ENCODE assay signal across 8 cellular contexts in the genomic region with DNA sequence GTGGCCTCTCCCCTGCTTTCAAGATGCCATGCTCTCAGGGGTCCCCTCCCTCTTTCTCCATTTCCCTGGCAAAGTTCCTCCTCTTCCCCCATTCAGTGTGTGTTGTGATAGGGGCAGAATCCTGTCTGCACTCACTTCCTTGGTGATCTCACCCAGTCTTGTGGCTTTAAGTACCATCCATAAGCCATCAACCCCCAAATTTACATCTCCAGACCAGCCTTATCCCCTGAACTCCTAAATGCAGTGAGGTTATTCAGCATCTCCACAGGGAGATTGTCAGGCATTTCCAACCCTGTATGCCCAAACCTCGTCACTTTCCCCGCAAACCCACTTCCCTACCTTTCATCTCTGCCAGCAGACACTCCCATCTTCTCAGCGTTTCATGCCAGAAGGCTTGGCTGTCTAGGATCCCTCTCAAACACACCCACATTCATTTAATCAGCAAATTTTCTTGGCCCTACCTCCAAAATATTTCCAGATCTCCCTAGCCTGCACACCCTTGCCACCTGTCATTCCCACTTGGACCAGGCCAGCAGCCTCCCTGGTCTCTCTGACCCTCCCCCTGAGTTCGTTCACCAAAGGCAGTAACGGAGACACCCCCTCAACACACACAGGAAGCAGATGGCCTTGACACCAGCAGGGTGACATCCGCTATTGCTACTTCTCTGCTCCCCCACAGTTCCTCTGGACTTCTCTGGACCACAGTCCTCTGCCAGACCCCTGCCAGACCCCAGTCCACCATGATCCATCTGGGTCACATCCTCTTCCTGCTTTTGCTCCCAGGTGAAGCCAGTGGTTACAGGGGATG. TPM values are rescaled to one million over a fixed set of nuclear protein-coding genes. Genes with fewer than 3 reads are reported as not detected.
A peak's percentile ranks its signal among the peaks of the same experiment; 100 is the strongest.
DNase-seq lines count a peak whose midpoint lies in the region; ATAC-seq and TF ChIP-seq lines count a peak whose summit lies in the region.

A gene with protein sequence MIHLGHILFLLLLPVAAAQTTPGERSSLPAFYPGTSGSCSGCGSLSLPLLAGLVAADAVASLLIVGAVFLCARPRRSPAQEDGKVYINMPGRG (plus strand): TSS at position 676 of the 808 bp plus-strand sequence. CDS start 65 bp downstream, at position 741.

- H3K27ac ChIP-seq in iPS-18a (ENCODE audit: low read length), result no peak within 1 kb of the TSS
- peak within 1 kb of the TSS; percentile 65 to 95 (median 93) for H3K27ac ChIP-seq in stomach

- TF ChIP-seq POLR2A in GM10847 (IDR thresholded peaks at IDR 0.05; ENCODE audit: extremely low read depth, insufficient read length), result peak; percentile 44
- no peak for TF ChIP-seq POLR2A in stomach (IDR thresholded peaks at IDR 0.05)

- TF ChIP-seq EP300 in stomach (IDR thresholded peaks at IDR 0.05), result no peak

- H3K9me3 Mint-ChIP-seq in activated naive CD4-positive, alpha-beta T cell treated with anti-CD3 and anti-CD28 coated beads for 36 hours, result no peaks in the 10 kb centered on the region

- H3K4me3 ChIP-seq in iPS-18a (ENCODE audit: low read length), result peak within 1 kb of the TSS; percentile 46
- peak within 1 kb of the TSS; percentile 25 to 95 (median 32) for H3K4me3 ChIP-seq in stomach

- H3K36me3 Mint-ChIP-seq in activated naive CD4-positive, alpha-beta T cell treated with anti-CD3 and anti-CD28 coated beads for 36 hours (ENCODE audit: low read depth), result peaks cover 23% of the 10 kb centered on the region

- H3K4me3 Mint-ChIP-seq in activated naive CD4-positive, alpha-beta T cell treated with anti-CD3 and anti-CD28 coated beads for 36 hours, result peak within 1 kb of the TSS; percentile 80

- no peaks in the 10 kb centered on the region for H3K27me3 Mint-ChIP-seq in activated naive CD4-positive, alpha-beta T cell treated with anti-CD3 and anti-CD28 coated beads for 36 hours (ENCODE audit: low read depth)

- peaks cover 62% of the 10 kb centered on the region for H3K4me1 Mint-ChIP-seq in activated naive CD4-positive, alpha-beta T cell treated with anti-CD3 and anti-CD28 coated beads for 36 hours (ENCODE audit: low read depth)

- ATAC-seq in HG03280 (IDR thresholded peaks at IDR 0.05; ENCODE audit: unreplicated experiment) (no peak), HG03175 (IDR thresholded peaks at IDR 0.05; ENCODE audit: unreplicated experiment) (no peak), HG02763 (IDR thresholded peaks at IDR 0.05; ENCODE audit: unreplicated experiment) (no peak)

- 43 to 51% (median 48%) methylated on average over 6 of the region's 6 CpGs for WGBS in stomach, 5 donors

- H3K4me1 ChIP-seq in iPS-18a (ENCODE audit: control insufficient read depth, low read depth, low read length), result no peaks in the 10 kb centered on the region
- peaks cover 36 to 75% (median 47%) of the 10 kb centered on the region in 4 donors for H3K4me1 ChIP-seq in stomach

- H3K9ac ChIP-seq in iPS-18a (ENCODE audit: low read length), result peak within 1 kb of the TSS; percentile 14

- H3K27me3 ChIP-seq in iPS-18a (ENCODE audit: control insufficient read depth, insufficient read depth, low read length) (peaks cover 13% of the 10 kb centered on the region), stomach (no peaks in the 10 kb centered on the region)

- no peaks in the 10 kb centered on the region for H3K9me3 ChIP-seq in iPS-18a (ENCODE audit: control insufficient read depth, low read depth, low read length)
- H3K9me3 ChIP-seq in stomach, result no peaks in the 10 kb centered on the region

- DNase-seq in NAMALWA (ENCODE audit: low spot score), result peak; percentile 80
- peak; percentile 58 for DNase-seq in activated naive CD4-positive, alpha-beta T cell treated with anti-CD3 and anti-CD28 coated beads for 36 hours
- no peak for DNase-seq in stomach

- peak within 1 kb of the TSS; percentile 89 for H3K27ac Mint-ChIP-seq in activated naive CD4-positive, alpha-beta T cell treated with anti-CD3 and anti-CD28 coated beads for 36 hours

- no peak for TF ChIP-seq CTCF in stomach (IDR thresholded peaks at IDR 0.05)

- CTCF ChIA-PET in activated naive CD4-positive, alpha-beta T cell treated with anti-CD3 and anti-CD28 coated beads for 36 hours (lab: Charles Lee), result interaction anchor here (0.6 kb wide), 1 partner anchor 33 kb away, joined by 3 read pairs; no protein-coding TSS in a partner anchor

- H3K36me3 ChIP-seq in iPS-18a (ENCODE audit: control insufficient read depth, low read depth, low read length) (peaks cover 4% of the 10 kb centered on the region), stomach (peaks cover 0 to 10% (median 5%) of the 10 kb centered on the region in 4 donors)

- intact Hi-C loops in activated naive CD4-positive, alpha-beta T cell treated with anti-CD3 and anti-CD28 coated beads for 36 hours (cut with micrococcal nuclease), result loop anchor here (5.0 kb wide), 1 partner anchor 355 kb away; the partner anchor contains the start of gene TMEM147
- intact Hi-C loops in stomach (cut with DNase I; ENCODE audit: low total_unique reads), result no loop called here

RNA-seq across cellular contexts. Expression of the gene that starts here (rescaled TPM):
- total RNA-seq in activated naive CD4-positive, alpha-beta T cell treated with anti-CD3 and anti-CD28 coated beads for 36 hours, result 10 to 100 TPM; 11.7 to 14.5 TPM
- total RNA-seq in stomach, result 10 to 100 TPM in 1 of 5 donors, 1 to 10 TPM in 1, not detected in 3; 5.0 to 12.5 TPM
- 10 to 100 TPM in 1 of 3 donors, 1 to 10 TPM in 2; 8.2 to 11.3 (median 9.2) TPM for polyA plus RNA-seq in stomach
